Comparison of ENCODE assay signal across 8 cellular contexts in genomic region chr14:104676694-104677505, GRCh38. TPM values are rescaled to one million over a fixed set of nuclear protein-coding genes. Genes with fewer than 3 reads are reported as not detected.
DNase-seq lines count a peak whose midpoint lies in the region; ATAC-seq, FAIRE-seq and TF ChIP-seq lines count a peak whose summit lies in the region.

No MANE protein-coding gene starts in this region.

- DNase-seq in GM19238 (ENCODE audit: insufficient read length, low spot score) = peak; percentile 63
- DNase-seq in astrocyte (ENCODE audit: low read depth) = no peak
- DNase-seq in memory B cell (ENCODE audit: low spot score in 2 of 2) = no peak
- peak in 1 of 2 donors; percentile 44 for DNase-seq in stimulated activated naive CD8-positive, alpha-beta T cell treated with anti-CD3 and anti-CD28 coated beads, Interleukin-15, amount 100 ng/mL, for 72 hours
- no peak for DNase-seq in NCI-H2196 treated with DMSO at 0.1 percent for 48 hours (lab: John Stamatoyannopoulos, UW; ENCODE audit: unreplicated experiment)
- no peak for DNase-seq in KBM-7

- peak overlapping the region; percentile 93 for H3K27ac Mint-ChIP-seq in astrocyte (ENCODE audit: unreplicated experiment)
- peak overlapping the region; percentile 60 for H3K27ac Mint-ChIP-seq in memory B cell
- peak overlapping the region in 1 of 2 donors; percentile 77 for H3K27ac Mint-ChIP-seq in stimulated activated naive CD8-positive, alpha-beta T cell treated with anti-CD3 and anti-CD28 coated beads, Interleukin-15, amount 100 ng/mL, for 72 hours

- H3K4me1 Mint-ChIP-seq in astrocyte (ENCODE audit: low read depth, unreplicated experiment) (peaks cover 28% of the 10 kb centered on the region), memory B cell (peaks cover 24% of the 10 kb centered on the region)
- peaks cover 44% of the 10 kb centered on the region for H3K4me1 Mint-ChIP-seq in stimulated activated naive CD8-positive, alpha-beta T cell treated with anti-CD3 and anti-CD28 coated beads, Interleukin-15, amount 100 ng/mL, for 72 hours

- H3K4me3 ChIP-seq in HUES64 (ENCODE audit: low read length) (peak overlapping the region; percentile 57), astrocyte (ENCODE audit: insufficient read depth, low read depth, low read length) (peak overlapping the region; percentile 44)

- peak overlapping the region; percentile 94 for H3K27ac ChIP-seq in HUES64 (ENCODE audit: low read depth, low read length)
- peak overlapping the region; percentile 89 for H3K27ac ChIP-seq in astrocyte (ENCODE audit: low read depth, low read length)

- H3K4me2 ChIP-seq in astrocyte (ENCODE audit: low read length) = peak overlapping the region; percentile 89

- H2AFZ ChIP-seq in astrocyte (ENCODE audit: low read depth, low read length) = peak overlapping the region; percentile 76

- H3K36me3 Mint-ChIP-seq in astrocyte (ENCODE audit: low read depth, unreplicated experiment) = no peaks in the 10 kb centered on the region
- H3K36me3 Mint-ChIP-seq in memory B cell = no peaks in the 10 kb centered on the region

- in situ Hi-C loops in KBM-7 (cut with MboI; ENCODE audit: low pct_unique_long_range_greater_than_20kb, low sequenced_read_pairs) = no loop called here

- peak overlapping the region; percentile 97 for H3K9ac ChIP-seq in HUES64 (ENCODE audit: low read depth, low read length)
- peak overlapping the region; percentile 86 for H3K9ac ChIP-seq in astrocyte (ENCODE audit: low read length)

- no peaks in the 10 kb centered on the region for H3K27me3 ChIP-seq in HUES64 (ENCODE audit: insufficient read depth, low read length)
- H3K27me3 ChIP-seq in astrocyte (ENCODE audit: insufficient read depth, low read length) = no peaks in the 10 kb centered on the region

- H4K20me1 ChIP-seq in astrocyte (ENCODE audit: insufficient read depth, low read length) = no peaks in the 10 kb centered on the region

- no peaks in the 10 kb centered on the region for H3K79me2 ChIP-seq in astrocyte (ENCODE audit: insufficient read depth, low read length)

- ATAC-seq in memory B cell (ENCODE audit: low read depth) = peak; percentile 28
- ATAC-seq in stimulated activated naive CD8-positive, alpha-beta T cell treated with anti-CD3 and anti-CD28 coated beads, Interleukin-15, amount 100 ng/mL, for 72 hours = peak; percentile 43
- ATAC-seq in HG03135 (IDR thresholded peaks at IDR 0.05; ENCODE audit: unreplicated experiment) = no peak

- FAIRE-seq in astrocyte (lab: Jason Lieb, UNC) = no peak

- H3K4me3 Mint-ChIP-seq in astrocyte (ENCODE audit: unreplicated experiment) = no peak overlapping the region
- peak overlapping the region; percentile 71 for H3K4me3 Mint-ChIP-seq in memory B cell
- peak overlapping the region; percentile 83 to 95 for H3K4me3 Mint-ChIP-seq in stimulated activated naive CD8-positive, alpha-beta T cell treated with anti-CD3 and anti-CD28 coated beads, Interleukin-15, amount 100 ng/mL, for 72 hours

- H3K27me3 Mint-ChIP-seq in astrocyte (ENCODE audit: low read depth, unreplicated experiment) (peaks cover 2% of the 10 kb centered on the region), memory B cell (no peaks in the 10 kb centered on the region)
- no peaks in the 10 kb centered on the region for H3K27me3 Mint-ChIP-seq in stimulated activated naive CD8-positive, alpha-beta T cell treated with anti-CD3 and anti-CD28 coated beads, Interleukin-15, amount 100 ng/mL, for 72 hours

- H3K4me1 ChIP-seq in HUES64 (ENCODE audit: insufficient read depth, low read length) = peaks cover 34% of the 10 kb centered on the region
- H3K4me1 ChIP-seq in astrocyte (ENCODE audit: insufficient read depth, low read length) = peaks cover 50% of the 10 kb centered on the region

- no peak for TF ChIP-seq CTCF in astrocyte (IDR thresholded peaks at IDR 0.05; ENCODE audit: insufficient read depth, low read depth, low read length)

- H3K9me3 ChIP-seq in HUES64 (ENCODE audit: insufficient read depth, low read depth, low read length) (no peaks in the 10 kb centered on the region), astrocyte (ENCODE audit: insufficient read depth, low read depth, low read length) (no peaks in the 10 kb centered on the region)

- WGBS in HUES64 = 8% methylated on average over 28 of the region's 29 CpGs

- H3K36me3 ChIP-seq in HUES64 (ENCODE audit: insufficient read depth, low read length) = no peaks in the 10 kb centered on the region
- no peaks in the 10 kb centered on the region for H3K36me3 ChIP-seq in astrocyte (ENCODE audit: insufficient read depth, low read length)

- peaks cover 1% of the 10 kb centered on the region for H3K9me3 Mint-ChIP-seq in astrocyte (ENCODE audit: unreplicated experiment)
- H3K9me3 Mint-ChIP-seq in memory B cell = peaks cover 3% of the 10 kb centered on the region
- H3K9me3 Mint-ChIP-seq in stimulated activated naive CD8-positive, alpha-beta T cell treated with anti-CD3 and anti-CD28 coated beads, Interleukin-15, amount 100 ng/mL, for 72 hours = no peaks in the 10 kb centered on the region

RNA-seq across cellular contexts. Expression of gene INF2, which starts 12.5 kb away (rescaled TPM):
- polyA plus RNA-seq in HUES64 (2013, experiment 1 of 2) = 37.2 TPM
- 32.2 TPM for polyA plus RNA-seq in HUES64 (2013, experiment 2 of 2)
- 111 and 126 TPM in 2 replicates for total RNA-seq in astrocyte

RNA-seq across cellular contexts. Expression of gene ADSS1, which starts 47.1 kb away (rescaled TPM):
- polyA plus RNA-seq in HUES64 (2013, experiment 1 of 2) = 5.6 TPM
- 9.2 TPM for polyA plus RNA-seq in HUES64 (2013, experiment 2 of 2)
- total RNA-seq in astrocyte = 4.4 and 5.8 TPM in 2 replicates
